9 cellular contexts compared by ENCODE assay signal in the genomic region with DNA sequence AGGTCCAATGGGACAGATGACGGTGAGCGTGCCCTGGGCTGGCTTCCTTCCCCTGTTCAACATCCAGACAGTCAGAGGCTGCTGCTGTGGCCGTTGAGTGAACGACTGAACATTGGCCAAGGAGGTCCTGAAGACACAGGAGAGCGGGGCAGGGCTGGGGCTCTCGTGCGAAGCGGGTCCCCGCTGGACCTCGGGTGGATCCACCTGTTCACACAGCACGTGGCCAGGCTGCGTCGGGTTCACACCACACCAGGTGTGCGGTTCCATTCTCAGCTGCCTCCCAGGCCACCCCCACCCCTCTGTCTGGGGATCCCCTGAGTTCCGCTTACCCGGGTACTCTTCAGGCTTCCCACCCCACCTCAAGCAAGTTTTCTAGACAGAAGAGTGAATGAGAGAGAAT.
"Had no signal": no experiment of that assay in that cellular context is flagged by ENCODE, and none has a peak within 500 bp of the region (broad histone marks: within the 10 kb centered on the region; RNA-seq: fewer than 3 reads in every experiment).

No MANE protein-coding gene starts in this region.

- H3K36me3 ChIP-seq: HAP-1 had no signal

- H3K4me3 ChIP-seq: GM23338, HAP-1 had no signal

- H3K27ac Mint-ChIP-seq: GM23338, HFFc6 had no signal

- DNase-seq: H7, HFFc6, KBM-7 had no signal

- H3K4me3 Mint-ChIP-seq: GM23338, HFFc6, IgD-negative memory B cell had no signal

- H3K4me1 Mint-ChIP-seq: GM23338 had no signal

- ATAC-seq: GM23338, HCT116, HepG2 had no signal

- H3K9me3 Mint-ChIP-seq: GM23338, HFFc6, IgD-negative memory B cell had no signal

- H3K4me2 ChIP-seq: GM23338 had no signal

- FAIRE-seq: HepG2 had no signal

- H3K4me1 ChIP-seq: HAP-1 had no signal

- H3K9me3 ChIP-seq: HAP-1 had no signal

- H3K27ac ChIP-seq: HL-60 had no signal

- H2AFZ ChIP-seq: GM23338 had no signal
